ENCODE assay signal across 11 cellular contexts in the genomic region with DNA sequence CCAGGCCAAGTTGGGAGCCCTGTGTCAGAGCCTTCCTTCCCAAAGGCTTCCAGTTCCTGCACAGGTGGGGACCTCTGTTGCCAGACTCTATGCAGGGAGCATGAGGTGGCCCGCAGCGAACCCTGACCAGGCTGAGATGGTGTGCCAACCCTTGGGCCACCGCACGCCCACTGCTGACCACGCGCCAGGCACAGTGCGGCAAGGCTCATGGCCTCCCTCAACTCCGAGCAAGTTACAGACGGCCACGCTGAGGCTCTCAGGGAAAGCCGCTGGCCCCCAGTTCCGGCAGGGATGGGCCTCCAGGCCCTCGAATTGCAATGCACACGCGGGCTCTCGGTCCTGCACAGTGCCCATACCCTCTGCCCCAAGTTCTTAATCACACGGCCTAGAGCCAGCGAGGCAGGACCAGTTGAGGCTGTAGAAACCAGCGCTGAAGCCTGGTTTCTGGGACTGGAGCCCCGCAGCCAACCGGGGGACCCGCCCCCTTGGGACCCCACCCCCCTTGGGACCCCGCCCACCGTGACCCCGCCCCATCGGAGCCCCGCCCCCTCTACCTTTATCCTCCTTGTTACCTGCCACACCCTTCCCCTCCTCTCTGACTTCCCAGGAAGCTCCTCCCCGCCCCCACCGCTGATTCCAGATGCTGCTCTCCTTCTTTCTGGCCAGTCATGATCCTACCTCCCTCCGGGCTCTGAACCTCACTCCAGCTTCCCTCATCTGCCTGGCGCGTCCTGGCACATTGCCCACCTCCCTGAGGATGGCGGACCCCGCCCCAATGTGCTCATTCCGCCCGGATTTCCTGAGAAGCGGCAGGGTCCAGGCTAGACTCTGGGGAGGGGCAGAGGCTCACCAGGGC. TPM values are rescaled to one million over a fixed set of nuclear protein-coding genes. Genes with fewer than 3 reads are reported as not detected.
DNase-seq lines count a peak whose midpoint lies in the region; ATAC-seq and TF ChIP-seq lines count a peak whose summit lies in the region.
"Had no signal": no experiment of that assay in that cellular context is flagged by ENCODE, and none has a peak within 500 bp of the region (broad histone marks: within the 10 kb centered on the region; RNA-seq: fewer than 3 reads in every experiment).

No MANE protein-coding gene starts in this region.

- ATAC-seq in GM18873 (IDR thresholded peaks at IDR 0.05; ENCODE audit: low FRiP score, unreplicated experiment): no peak

- no peak for TF ChIP-seq POLR2A in esophagus muscularis mucosa (IDR thresholded peaks at IDR 0.05; ENCODE audit: low read depth)

- H3K4me3 ChIP-seq in fibroblast of villous mesenchyme (ENCODE audit: low read depth, low read length) (no peak overlapping the region), osteoblast (ENCODE audit: insufficient read depth, low read length) (no peak overlapping the region), esophagus muscularis mucosa (no peak overlapping the region), ascending aorta (no peak overlapping the region)
- H3K4me3 ChIP-seq: A549, esophagus squamous epithelium had no signal

- H3K4me1 ChIP-seq in osteoblast (ENCODE audit: insufficient read depth, low read length): peaks cover 12% of the 10 kb centered on the region
- H3K4me1 ChIP-seq in esophagus muscularis mucosa: peaks cover 7 to 28% (median 27%) of the 10 kb centered on the region in 4 donors
- peaks cover 0 to 2% of the 10 kb centered on the region in 2 donors for H3K4me1 ChIP-seq in ascending aorta
- H3K4me1 ChIP-seq: A549 had no signal

- TF ChIP-seq EP300 in esophagus muscularis mucosa (IDR thresholded peaks at IDR 0.05): no peak

- no peaks in the 10 kb centered on the region for H3K27me3 ChIP-seq in osteoblast (ENCODE audit: insufficient read depth, low read length)
- H3K27me3 ChIP-seq in esophagus muscularis mucosa: no peaks in the 10 kb centered on the region
- no peaks in the 10 kb centered on the region for H3K27me3 ChIP-seq in ascending aorta
- H3K27me3 ChIP-seq: esophagus squamous epithelium had no signal

- no peak overlapping the region for H3K4me2 ChIP-seq in osteoblast (ENCODE audit: insufficient read depth, low read length)
- H3K4me2 ChIP-seq: A549 had no signal

- intact Hi-C loops in esophagus muscularis mucosa (cut with DNase I): no loop called here
- intact Hi-C loops in ascending aorta (cut with DNase I): no loop called here

- H2AFZ ChIP-seq in osteoblast (ENCODE audit: low read length): no peak overlapping the region

- WGBS in esophagus muscularis mucosa: 28% methylated on average over 25 of the region's 37 CpGs

- no peaks in the 10 kb centered on the region for H3K9me3 ChIP-seq in osteoblast (ENCODE audit: low read depth, low read length)
- no peaks in the 10 kb centered on the region for H3K9me3 ChIP-seq in esophagus muscularis mucosa
- H3K9me3 ChIP-seq in ascending aorta: no peaks in the 10 kb centered on the region
- H3K9me3 ChIP-seq: A549, esophagus squamous epithelium had no signal

- H3K27ac ChIP-seq in osteoblast (ENCODE audit: low read depth, low read length) (no peak overlapping the region), esophagus muscularis mucosa (replicated peaks in 1 of 4) (no peak overlapping the region), ascending aorta (no peak overlapping the region)
- H3K27ac ChIP-seq: A549, esophagus squamous epithelium, VCaP had no signal

- TF ChIP-seq CTCF in fibroblast of villous mesenchyme (IDR thresholded peaks at IDR 0.05; ENCODE audit: insufficient read depth, low read depth, low read length) (no peak), osteoblast (IDR thresholded peaks at IDR 0.05; ENCODE audit: extremely low read depth, low read depth, low read length) (no peak), esophagus muscularis mucosa (IDR thresholded peaks at IDR 0.05) (no peak), ascending aorta (IDR thresholded peaks at IDR 0.05) (no peak)

- no peaks in the 10 kb centered on the region for H4K20me1 ChIP-seq in osteoblast (ENCODE audit: insufficient read depth, low read length)

- H3K36me3 ChIP-seq in osteoblast (ENCODE audit: insufficient read depth, low read length): no peaks in the 10 kb centered on the region
- peaks cover 0 to 19% (median 0%) of the 10 kb centered on the region in 4 donors for H3K36me3 ChIP-seq in esophagus muscularis mucosa
- H3K36me3 ChIP-seq in ascending aorta: no peaks in the 10 kb centered on the region

- DNase-seq in NCI-H526 (lab: John Stamatoyannopoulos, UW): peak; percentile 25 to 32
- no peak for DNase-seq in NCI-H526 treated with DMSO at 0.1 percent for 48 hours (lab: John Stamatoyannopoulos, UW)
- DNase-seq in NCI-H748 treated with DMSO at 0.1 percent for 48 hours (lab: John Stamatoyannopoulos, UW): peak; percentile 54
- DNase-seq in fibroblast of villous mesenchyme (ENCODE audit: low read depth): peak; percentile 30
- DNase-seq in osteoblast (ENCODE audit: insufficient read length, low spot score, missing footprints): peak; percentile 84
- no peak for DNase-seq in esophagus muscularis mucosa (ENCODE audit: extremely low spot score)
- no peak for DNase-seq in ascending aorta (ENCODE audit: low spot score in 2 of 2)
- DNase-seq: esophagus squamous epithelium had no signal

- H3K79me2 ChIP-seq in osteoblast (ENCODE audit: insufficient read depth, low read length): no peaks in the 10 kb centered on the region

RNA-seq across cellular contexts. Expression of gene PEX11G, which starts 6.0 kb away (rescaled TPM):
- 2.3 and 2.6 TPM in 2 replicates for total RNA-seq in fibroblast of villous mesenchyme
- 2.9 and 4.1 TPM in 2 replicates for total RNA-seq in osteoblast
- 1 to 10 TPM; 1.7 to 5.3 (median 3.7) TPM for total RNA-seq in esophagus muscularis mucosa
- total RNA-seq in ascending aorta: not detected

RNA-seq across cellular contexts. Expression of gene ZNF358, which starts 33.1 kb away (rescaled TPM):
- total RNA-seq in fibroblast of villous mesenchyme (13.8 and 20.9 TPM in 2 replicates), osteoblast (25.0 and 26.1 TPM in 2 replicates), esophagus muscularis mucosa (100 to 1,000 TPM in 3 of 4 donors, 10 to 100 TPM in 1; 95.4 to 168 (median 137) TPM), ascending aorta (163 TPM)

RNA-seq across cellular contexts. Expression of gene MCOLN1, which starts 39.6 kb away (rescaled TPM):
- total RNA-seq in fibroblast of villous mesenchyme (5.5 and 8.6 TPM in 2 replicates), osteoblast (16.6 and 21.2 TPM in 2 replicates), esophagus muscularis mucosa (10 to 100 TPM; 11.3 to 20.7 (median 14.4) TPM), ascending aorta (11.9 TPM)

RNA-seq across cellular contexts. Expression of gene PNPLA6, which starts 52.7 kb away (rescaled TPM):
- total RNA-seq in fibroblast of villous mesenchyme (101 and 106 TPM in 2 replicates), osteoblast (75.1 and 83.6 TPM in 2 replicates), esophagus muscularis mucosa (100 to 1,000 TPM in 2 of 4 donors, 10 to 100 TPM in 2; 58.1 to 156 (median 85.7) TPM), ascending aorta (190 TPM)

Comparison
In these comparisons a context has a peak if more than half of its experiments do, and no peak if none do; other contexts are left out.
1. DNase-seq: peak in NCI-H526 (2 of 2), NCI-H748 treated with DMSO at 0.1 percent for 48 hours (single experiment), fibroblast of villous mesenchyme (single experiment) and osteoblast (single experiment); none in NCI-H526 treated with DMSO at 0.1 percent for 48 hours (single experiment), esophagus muscularis mucosa (single experiment) and ascending aorta (0 of 2).